17 cellular contexts compared by ENCODE assay signal in genomic region chr17:4543557-4544026, GRCh38. TPM values are rescaled to one million over a fixed set of nuclear protein-coding genes. Genes with fewer than 3 reads are reported as not detected.
DNase-seq lines count a peak whose midpoint lies in the region; ATAC-seq and TF ChIP-seq lines count a peak whose summit lies in the region.
"Had no signal": no experiment of that assay in that cellular context is flagged by ENCODE, and none has a peak within 500 bp of the region (broad histone marks: within the 10 kb centered on the region; RNA-seq: fewer than 3 reads in every experiment).

No MANE protein-coding gene starts in this region.

- DNase-seq in GM06990 (ENCODE audit: extremely low read depth, insufficient read length): peak; percentile 13
- DNase-seq in psoas muscle: peak; percentile 14 to 55
- no peak for DNase-seq in sciatic nerve (ENCODE audit: low spot score)
- DNase-seq in GM10266 (ENCODE audit: extremely low spot score): no peak
- DNase-seq: H9, NCI-H1417 treated with DMSO at 0.1 percent for 48 hours, NCI-H187 treated with DMSO at 0.1 percent for 48 hours, NCI-H345, NCI-H524 treated with DMSO at 0.1 percent for 48 hours, PC-3 had no signal

- 75 to 85% (median 79%) methylated on average over 19 of the region's 19 CpGs for WGBS in psoas muscle, 3 donors

- H3K36me3 ChIP-seq in GM06990 (ENCODE audit: control insufficient read depth, insufficient read depth, low read length) (peaks cover 53% of the 10 kb centered on the region), psoas muscle (ENCODE audit: insufficient read depth in 1 of 2, low read depth in 1 of 2) (peaks cover 4 to 91% of the 10 kb centered on the region in 2 donors)

- no peaks in the 10 kb centered on the region for H3K9me3 ChIP-seq in psoas muscle
- H3K9me3 ChIP-seq: BLaER1 treated with 17β-estradiol and CSF1 and Interleukin-3, amounts not matched to agents 10 nM and 100 nM; SJSA1 had no signal

- TF ChIP-seq CTCF in GM06990 (IDR thresholded peaks at IDR 0.05; ENCODE audit: insufficient read depth, low read length, poor library complexity, severe bottlenecking) (no peak), psoas muscle (IDR thresholded peaks at IDR 0.05) (no peak), GM10266 (IDR thresholded peaks at IDR 0.05; ENCODE audit: control insufficient read depth, insufficient read depth, low read depth, missing control alignments) (no peak)

- H3K27me3 ChIP-seq in GM06990 (replicated peaks; ENCODE audit: control insufficient read depth, insufficient read depth, low read length): no peaks in the 10 kb centered on the region
- no peaks in the 10 kb centered on the region for H3K27me3 ChIP-seq in psoas muscle (ENCODE audit: insufficient read depth in 3 of 3, low read length in 2 of 3)
- H3K27me3 ChIP-seq: BLaER1 treated with 17β-estradiol and CSF1 and Interleukin-3, amounts not matched to agents 10 nM and 100 nM; SJSA1 had no signal

- intact Hi-C loops in psoas muscle (cut with DNase I): loop anchor here (5.0 kb wide), 1 partner anchor 121 kb away; no protein-coding TSS in a partner anchor
- intact Hi-C loops in sciatic nerve (cut with DNase I): no loop called here

- H3K4me3 ChIP-seq in GM06990 (replicated peaks; ENCODE audit: low read depth, low read length): no peak overlapping the region
- H3K4me3 ChIP-seq in psoas muscle: no peak overlapping the region
- H3K4me3 ChIP-seq: BLaER1 treated with 17β-estradiol and CSF1 and Interleukin-3, amounts not matched to agents 10 nM and 100 nM; SJSA1 had no signal

- H3K27ac ChIP-seq in psoas muscle: no peak overlapping the region
- H3K27ac ChIP-seq: BLaER1 treated with 17β-estradiol and CSF1 and Interleukin-3, amounts not matched to agents 10 nM and 100 nM; SJSA1 had no signal

- ATAC-seq in esophagus mucosa (peak; percentile 27), psoas muscle (no peak), sciatic nerve (no peak), GM21423 (IDR thresholded peaks at IDR 0.05; ENCODE audit: unreplicated experiment) (no peak)
- ATAC-seq: PC-3 had no signal

- H3K4me1 ChIP-seq in psoas muscle: peaks cover 4% of the 10 kb centered on the region
- H3K4me1 ChIP-seq: SJSA1 had no signal

TF ChIP-seq in PFSK-1, 5 proteins besides CTCF, POLR2A, EP300 and RAD21:
- TF ChIP-seq, protein P1, sequence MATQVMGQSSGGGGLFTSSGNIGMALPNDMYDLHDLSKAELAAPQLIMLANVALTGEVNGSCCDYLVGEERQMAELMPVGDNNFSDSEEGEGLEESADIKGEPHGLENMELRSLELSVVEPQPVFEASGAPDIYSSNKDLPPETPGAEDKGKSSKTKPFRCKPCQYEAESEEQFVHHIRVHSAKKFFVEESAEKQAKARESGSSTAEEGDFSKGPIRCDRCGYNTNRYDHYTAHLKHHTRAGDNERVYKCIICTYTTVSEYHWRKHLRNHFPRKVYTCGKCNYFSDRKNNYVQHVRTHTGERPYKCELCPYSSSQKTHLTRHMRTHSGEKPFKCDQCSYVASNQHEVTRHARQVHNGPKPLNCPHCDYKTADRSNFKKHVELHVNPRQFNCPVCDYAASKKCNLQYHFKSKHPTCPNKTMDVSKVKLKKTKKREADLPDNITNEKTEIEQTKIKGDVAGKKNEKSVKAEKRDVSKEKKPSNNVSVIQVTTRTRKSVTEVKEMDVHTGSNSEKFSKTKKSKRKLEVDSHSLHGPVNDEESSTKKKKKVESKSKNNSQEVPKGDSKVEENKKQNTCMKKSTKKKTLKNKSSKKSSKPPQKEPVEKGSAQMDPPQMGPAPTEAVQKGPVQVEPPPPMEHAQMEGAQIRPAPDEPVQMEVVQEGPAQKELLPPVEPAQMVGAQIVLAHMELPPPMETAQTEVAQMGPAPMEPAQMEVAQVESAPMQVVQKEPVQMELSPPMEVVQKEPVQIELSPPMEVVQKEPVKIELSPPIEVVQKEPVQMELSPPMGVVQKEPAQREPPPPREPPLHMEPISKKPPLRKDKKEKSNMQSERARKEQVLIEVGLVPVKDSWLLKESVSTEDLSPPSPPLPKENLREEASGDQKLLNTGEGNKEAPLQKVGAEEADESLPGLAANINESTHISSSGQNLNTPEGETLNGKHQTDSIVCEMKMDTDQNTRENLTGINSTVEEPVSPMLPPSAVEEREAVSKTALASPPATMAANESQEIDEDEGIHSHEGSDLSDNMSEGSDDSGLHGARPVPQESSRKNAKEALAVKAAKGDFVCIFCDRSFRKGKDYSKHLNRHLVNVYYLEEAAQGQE (IDR thresholded peaks at IDR 0.05; ENCODE audit: insufficient read depth in 1 of 2, low read depth in 2 of 2, low read length in 2 of 2): no peak
- 0 out of 2 replicates have a peak, but pooled peaks have one; percentile 0 for TF ChIP-seq POLR2AphosphoS5 (IDR thresholded peaks at IDR 0.05; ENCODE audit: low read depth, low read length)

RNA-seq across cellular contexts. Expression of gene MYBBP1A, which starts 11.6 kb away (rescaled TPM):
- 324 TPM for polyA plus RNA-seq in PFSK-1 (2012; ENCODE audit: insufficient read length, low read depth)
- total RNA-seq in esophagus mucosa (42.9 TPM), psoas muscle (10 to 100 TPM; 31.3 to 63.2 (median 46.3) TPM), sciatic nerve (45.1 TPM)
- 10 to 100 TPM; 28.5 to 54.4 (median 35.5) TPM for polyA plus RNA-seq in psoas muscle

RNA-seq across cellular contexts. Expression of gene GGT6, which starts 16.8 kb away (rescaled TPM):
- not detected for polyA plus RNA-seq in PFSK-1 (2012; ENCODE audit: insufficient read length, low read depth)
- total RNA-seq in esophagus mucosa: 41.6 TPM
- total RNA-seq in psoas muscle: not detected
- under 1 TPM in 1 of 3 donors, not detected in 2; 0.03 TPM for polyA plus RNA-seq in psoas muscle
- not detected for total RNA-seq in sciatic nerve
- total RNA-seq: HT1080, M059J, PC-3, SJSA1 had no signal

RNA-seq across cellular contexts. Expression of gene SMTNL2, which starts 40.7 kb away (rescaled TPM):
- 1.0 TPM for polyA plus RNA-seq in PFSK-1 (2012; ENCODE audit: insufficient read length, low read depth)
- total RNA-seq in esophagus mucosa (0.56 TPM), psoas muscle (100 to 1,000 TPM; 248 to 524 (median 400) TPM), sciatic nerve (1.6 TPM)
- polyA plus RNA-seq in psoas muscle: 100 to 1,000 TPM in 2 of 3 donors, 10 to 100 TPM in 1; 20.7 to 318 (median 210) TPM
- total RNA-seq: HT1080, M059J, PC-3, SJSA1 had no signal

RNA-seq across cellular contexts. Expression of gene SPNS2, which starts 44.9 kb away (rescaled TPM):
- polyA plus RNA-seq in PFSK-1 (2012; ENCODE audit: insufficient read length, low read depth): 1.5 TPM
- total RNA-seq in esophagus mucosa: 33.9 TPM
- 1 to 10 TPM; 3.5 to 7.1 (median 6.3) TPM for total RNA-seq in psoas muscle
- polyA plus RNA-seq in psoas muscle: 10 to 100 TPM in 1 of 3 donors, 1 to 10 TPM in 2; 6.0 to 10.6 (median 7.4) TPM
- total RNA-seq in sciatic nerve: 31.6 TPM

Comparison
In these comparisons a context has a peak if more than half of its experiments do, and no peak if none do; other contexts are left out.
1. DNase-seq: peak in GM06990 (single experiment) and psoas muscle (2 of 2); none in sciatic nerve (single experiment) and GM10266 (single experiment).
2. RNA of gene GGT6, which starts 16.8 kb away (total RNA-seq): 41.6 TPM in esophagus mucosa (single experiment); not detected in sciatic nerve (single experiment) and not detected in psoas muscle; every median in the first group is over 10 times any median in the second.
3. RNA of gene SMTNL2, which starts 40.7 kb away (total RNA-seq): 248 to 524 TPM in psoas muscle; 1.6 TPM in sciatic nerve (single experiment) and 0.56 TPM in esophagus mucosa (single experiment); every median in the first group is over 10 times any median in the second.